In the genomic region with DNA sequence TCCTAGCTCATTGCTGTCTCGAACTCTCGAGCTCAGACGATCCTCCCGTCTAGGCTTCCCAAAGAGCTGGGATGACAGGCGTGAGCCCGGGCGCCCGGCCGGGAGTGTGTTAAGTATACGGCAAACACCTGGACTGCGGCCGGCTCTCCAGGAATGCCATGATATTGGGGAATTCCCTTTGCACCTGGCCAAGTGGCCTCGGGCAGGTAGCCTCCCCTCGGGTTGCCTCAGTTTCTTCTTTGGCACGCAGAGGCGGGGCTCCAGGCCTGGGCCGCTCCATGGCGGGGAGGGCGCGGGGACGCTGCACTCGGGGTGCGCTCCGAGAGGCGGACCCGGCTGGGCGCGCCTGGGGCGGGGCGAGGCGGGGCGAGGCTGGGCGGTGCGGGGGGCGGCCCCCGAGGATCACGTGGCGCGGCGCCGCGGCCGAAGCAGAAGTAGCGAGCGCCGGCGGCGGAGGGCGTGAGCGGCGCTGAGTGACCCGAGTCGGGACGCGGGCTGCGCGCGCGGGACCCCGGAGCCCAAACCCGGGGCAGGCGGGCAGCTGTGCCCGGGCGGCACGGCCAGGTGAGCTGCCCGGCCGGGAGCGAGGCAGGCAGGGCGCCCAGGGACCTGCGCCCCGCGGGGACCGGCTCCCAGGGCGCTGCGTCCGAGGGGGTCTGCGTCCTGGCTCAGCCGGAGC, we compare ENCODE assay signal across 8 cellular contexts. TPM values are rescaled to one million over a fixed set of nuclear protein-coding genes. Genes with fewer than 3 reads are reported as not detected.
DNase-seq lines count a peak whose midpoint lies in the region; ATAC-seq and TF ChIP-seq lines count a peak whose summit lies in the region.

Gene PLCG2 (plus strand): TSS at position 431 of the 679 bp plus-strand sequence. CDS start 6,699 bp downstream, outside the sequence.

- TF ChIP-seq EP300 in sigmoid colon (IDR thresholded peaks at IDR 0.05) = no peak

- peak; percentile 93 to 95 for ATAC-seq in right cardiac atrium

- WGBS in right cardiac atrium = under 1% methylated on average over 78 of the region's 78 CpGs
- 0% methylated on average over 78 of the region's 78 CpGs for WGBS in sigmoid colon, 2 donors

- TF ChIP-seq CTCF in GM20000 (IDR thresholded peaks at IDR 0.05; ENCODE audit: extremely low read depth, missing control alignments) (no peak), sigmoid colon (IDR thresholded peaks at IDR 0.05) (no peak)

- H3K36me3 Mint-ChIP-seq in activated naive CD8-positive, alpha-beta T cell treated with anti-CD3 and anti-CD28 coated beads for 36 hours = no peaks in the 10 kb centered on the region

- TF ChIP-seq POLR2A in sigmoid colon (IDR thresholded peaks at IDR 0.05) = no peak

- peaks cover 7% of the 10 kb centered on the region for H3K4me1 Mint-ChIP-seq in activated naive CD8-positive, alpha-beta T cell treated with anti-CD3 and anti-CD28 coated beads for 36 hours

- H3K4me3 ChIP-seq in right cardiac atrium (ENCODE audit: low read length) (peak within 1 kb of the TSS; percentile 80), sigmoid colon (peak within 1 kb of the TSS; percentile 22 to 69 (median 52))

- no peaks in the 10 kb centered on the region for H3K36me3 ChIP-seq in sigmoid colon

- H3K27ac ChIP-seq in right cardiac atrium (ENCODE audit: low read length) = no peak within 1 kb of the TSS
- H3K27ac ChIP-seq in sigmoid colon = peak within 1 kb of the TSS; percentile 24 to 57 (median 34)

- H3K4me1 ChIP-seq in right cardiac atrium (ENCODE audit: control insufficient read depth, insufficient read depth, low read length) (peaks cover under 1% of the 10 kb centered on the region), sigmoid colon (peaks cover 0 to 16% (median 13%) of the 10 kb centered on the region in 4 donors)

- H3K27me3 Mint-ChIP-seq in activated naive CD8-positive, alpha-beta T cell treated with anti-CD3 and anti-CD28 coated beads for 36 hours = peaks cover 61% of the 10 kb centered on the region

- intact Hi-C loops in right cardiac atrium (cut with DNase I) = no loop called here
- intact Hi-C loops in sigmoid colon (cut with DNase I) = no loop called here

- H3K9me3 Mint-ChIP-seq in activated naive CD8-positive, alpha-beta T cell treated with anti-CD3 and anti-CD28 coated beads for 36 hours = no peaks in the 10 kb centered on the region

- no peaks in the 10 kb centered on the region for H3K9me3 ChIP-seq in right cardiac atrium (ENCODE audit: control insufficient read depth, low read length)
- H3K9me3 ChIP-seq in sigmoid colon = no peaks in the 10 kb centered on the region

- no peak within 1 kb of the TSS for H3K27ac Mint-ChIP-seq in activated naive CD8-positive, alpha-beta T cell treated with anti-CD3 and anti-CD28 coated beads for 36 hours

- peak within 1 kb of the TSS; percentile 80 for H3K4me3 Mint-ChIP-seq in activated naive CD8-positive, alpha-beta T cell treated with anti-CD3 and anti-CD28 coated beads for 36 hours

- DNase-seq in DMS114 treated with DMSO at 0.1 percent for 48 hours (lab: John Stamatoyannopoulos, UW; ENCODE audit: unreplicated experiment) (peak; percentile 30), GM20000 (ENCODE audit: low spot score) (peak; percentile 96), HK-2 (ENCODE audit: unreplicated experiment) (peak; percentile 69), SKM-1 treated with dmso at 0.1 percent for 144 hours (lab: John Stamatoyannopoulos, UW; ENCODE audit: unreplicated experiment) (peak; percentile 65), right cardiac atrium (peak; percentile 78 to 91 (median 91)), sigmoid colon (peak; percentile 76), middle frontal gyrus (ENCODE audit: extremely low spot score, low spot score) (no peak)
- peak; percentile 84 for DNase-seq in activated naive CD8-positive, alpha-beta T cell treated with anti-CD3 and anti-CD28 coated beads for 36 hours

- H3K27me3 ChIP-seq in right cardiac atrium (ENCODE audit: control insufficient read depth, insufficient read depth) = no peaks in the 10 kb centered on the region
- H3K27me3 ChIP-seq in sigmoid colon = peaks cover 4 to 29% (median 17%) of the 10 kb centered on the region in 3 donors

RNA-seq across cellular contexts. Expression of gene PLCG2, which starts in this region (rescaled TPM):
- 1 to 10 TPM; 7.7 to 8.1 TPM for total RNA-seq in activated naive CD8-positive, alpha-beta T cell treated with anti-CD3 and anti-CD28 coated beads for 36 hours
- total RNA-seq in right cardiac atrium (10 to 100 TPM in 2 of 4 donors, 1 to 10 TPM in 2; 8.1 to 18.3 (median 11.7) TPM), sigmoid colon (1 to 10 TPM; 2.4 to 8.0 (median 3.8) TPM)
- polyA plus RNA-seq in right cardiac atrium (4.3 TPM), sigmoid colon (10 to 100 TPM in 1 of 3 donors, 1 to 10 TPM in 2; 1.6 to 24.8 (median 1.8) TPM)
